In the genomic region with DNA sequence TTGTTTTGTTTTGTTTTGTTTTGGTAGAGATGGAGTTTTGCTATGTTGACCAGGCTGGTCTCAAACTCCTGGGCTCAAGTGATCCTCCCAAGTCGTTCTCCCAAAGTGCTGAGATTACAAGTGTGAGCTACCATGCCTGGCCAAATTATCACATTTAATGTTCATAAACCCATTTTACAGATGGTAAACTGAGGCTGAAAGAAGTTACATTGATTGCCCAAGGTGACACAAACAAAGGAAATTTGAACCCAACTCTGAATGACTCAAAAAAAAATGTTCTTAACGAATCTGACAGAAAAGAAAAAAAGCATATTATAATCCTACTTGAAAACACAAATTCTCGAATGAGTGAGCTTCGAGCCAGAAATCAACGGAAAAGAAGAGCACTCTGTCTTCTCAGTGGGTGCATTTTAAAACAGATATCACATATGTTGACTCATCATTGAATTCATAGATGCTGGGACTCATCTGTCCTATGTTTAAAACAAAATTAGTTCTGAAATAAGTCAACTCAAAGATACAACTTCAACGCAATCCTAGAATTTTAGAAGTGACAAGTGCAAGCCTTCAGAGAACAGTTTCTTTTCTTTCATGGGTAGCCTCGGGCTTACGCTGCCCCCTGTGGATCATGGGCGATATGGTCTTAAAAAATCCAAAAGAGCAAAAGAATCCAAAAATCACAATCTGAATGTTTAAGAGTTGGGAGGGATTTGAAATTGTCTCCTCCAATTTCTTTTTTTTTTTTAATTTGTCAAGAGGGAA, we compare ENCODE assay signal across 1 cellular context.
TF ChIP-seq lines count a peak whose summit lies in the region.

No MANE protein-coding gene starts in this region.

TF ChIP-seq in SK-N-SH, 30 proteins besides CTCF, POLR2A, EP300 and RAD21 (continued from another document):
- TF ChIP-seq SIN3A (IDR thresholded peaks at IDR 0.05; ENCODE audit: borderline replicate concordance, low read depth, low read length): no peak
- TF ChIP-seq, protein P1, sequence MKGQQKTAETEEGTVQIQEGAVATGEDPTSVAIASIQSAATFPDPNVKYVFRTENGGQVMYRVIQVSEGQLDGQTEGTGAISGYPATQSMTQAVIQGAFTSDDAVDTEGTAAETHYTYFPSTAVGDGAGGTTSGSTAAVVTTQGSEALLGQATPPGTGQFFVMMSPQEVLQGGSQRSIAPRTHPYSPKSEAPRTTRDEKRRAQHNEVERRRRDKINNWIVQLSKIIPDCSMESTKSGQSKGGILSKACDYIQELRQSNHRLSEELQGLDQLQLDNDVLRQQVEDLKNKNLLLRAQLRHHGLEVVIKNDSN (IDR thresholded peaks at IDR 0.05; ENCODE audit: borderline replicate concordance, low read depth): no peak
- TF ChIP-seq, protein P2, sequence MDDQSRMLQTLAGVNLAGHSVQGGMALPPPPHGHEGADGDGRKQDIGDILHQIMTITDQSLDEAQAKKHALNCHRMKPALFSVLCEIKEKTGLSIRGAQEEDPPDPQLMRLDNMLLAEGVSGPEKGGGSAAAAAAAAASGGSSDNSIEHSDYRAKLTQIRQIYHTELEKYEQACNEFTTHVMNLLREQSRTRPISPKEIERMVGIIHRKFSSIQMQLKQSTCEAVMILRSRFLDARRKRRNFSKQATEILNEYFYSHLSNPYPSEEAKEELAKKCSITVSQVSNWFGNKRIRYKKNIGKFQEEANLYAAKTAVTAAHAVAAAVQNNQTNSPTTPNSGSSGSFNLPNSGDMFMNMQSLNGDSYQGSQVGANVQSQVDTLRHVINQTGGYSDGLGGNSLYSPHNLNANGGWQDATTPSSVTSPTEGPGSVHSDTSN (IDR thresholded peaks at IDR 0.05): no peak
- no peak for TF ChIP-seq GATA2 (CRISPR knock-in tag; IDR thresholded peaks at IDR 0.05)
- TF ChIP-seq IRF3 (IDR thresholded peaks at IDR 0.05; ENCODE audit: low read depth, low read length): no peak
- TF ChIP-seq MXI1 (IDR thresholded peaks at IDR 0.05; ENCODE audit: low read depth, low read length): no peak
